ENCODE assay signal across 22 cellular contexts in the genomic region with DNA sequence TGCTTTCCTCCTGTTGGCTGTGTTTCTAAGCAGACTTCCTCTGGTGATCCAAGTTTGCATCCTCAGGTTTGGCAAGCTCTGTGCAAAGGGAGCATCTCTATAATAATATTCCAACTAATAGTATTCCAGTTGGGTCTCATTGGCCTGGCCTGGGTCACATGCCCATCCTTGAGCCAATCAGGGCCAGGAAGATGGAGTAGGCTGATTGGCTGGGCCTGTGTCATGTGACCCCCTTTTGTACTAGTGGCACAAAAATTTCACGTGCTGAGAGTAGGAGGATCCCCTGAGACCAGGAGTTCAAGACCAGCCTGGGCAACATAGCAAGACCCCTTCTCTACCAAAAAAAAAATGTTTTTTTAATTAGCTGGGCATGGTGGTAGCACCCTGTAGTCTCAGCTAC. TPM values are rescaled to one million over a fixed set of nuclear protein-coding genes. Genes with fewer than 3 reads are reported as not detected.
A peak's percentile ranks its signal among the peaks of the same experiment; 100 is the strongest.
DNase-seq lines count a peak whose midpoint lies in the region; ATAC-seq, FAIRE-seq and TF ChIP-seq lines count a peak whose summit lies in the region.
"Had no signal": no experiment of that assay in that cellular context is flagged by ENCODE, and none has a peak within 500 bp of the region (broad histone marks: within the 10 kb centered on the region; RNA-seq: fewer than 3 reads in every experiment).

No MANE protein-coding gene starts in this region.

- TF ChIP-seq EP300 in K562 (IDR thresholded peaks at IDR 0.05; ENCODE audit: low read length) = no peak

- H3K4me1 Mint-ChIP-seq in activated naive CD4-positive, alpha-beta T cell treated with anti-CD3 and anti-CD28 coated beads for 36 hours (ENCODE audit: low read depth) = no peaks in the 10 kb centered on the region
- H3K4me1 Mint-ChIP-seq: CD4-positive, CD25-positive, alpha-beta regulatory T cell; CD8-positive, alpha-beta memory T cell had no signal

- dilution Hi-C loops in IMR-90 (cut with HindIII; ENCODE audit: low sequenced_read_pairs, unreplicated experiment) = no loop called here

- peaks cover 15% of the 10 kb centered on the region for H3K27me3 Mint-ChIP-seq in activated naive CD4-positive, alpha-beta T cell treated with anti-CD3 and anti-CD28 coated beads for 36 hours (ENCODE audit: low read depth)

- no peak overlapping the region for H4K8ac ChIP-seq in IMR-90 (ENCODE audit: low read depth in 2 of 2, low read length in 2 of 2)

- H2AFZ ChIP-seq in IMR-90 (replicated peaks; ENCODE audit: low read length, poor library complexity) = no peak overlapping the region
- H2AFZ ChIP-seq in K562 (ENCODE audit: low read depth, low read length) = no peak overlapping the region
- H2AFZ ChIP-seq: GM23338 had no signal

- H2BK20ac ChIP-seq in IMR-90 (ENCODE audit: low read depth, low read length) = no peak overlapping the region

- H3K56ac ChIP-seq in IMR-90 (ENCODE audit: extremely low read depth, insufficient read depth, low read length) = no peak overlapping the region

- no peak overlapping the region for H3K4me3 Mint-ChIP-seq in activated naive CD4-positive, alpha-beta T cell treated with anti-CD3 and anti-CD28 coated beads for 36 hours
- H3K4me3 Mint-ChIP-seq: B cell; CD4-positive, CD25-positive, alpha-beta regulatory T cell; CD8-positive, alpha-beta memory T cell; GM23338 had no signal

- H3K79me2 ChIP-seq in K562 (ENCODE audit: control insufficient read depth, insufficient read depth, low read length) = no peaks in the 10 kb centered on the region

- no peaks in the 10 kb centered on the region for H3K79me1 ChIP-seq in IMR-90 (ENCODE audit: low read depth in 1 of 2, low read length in 2 of 2)

- no peaks in the 10 kb centered on the region for H3K9me1 ChIP-seq in IMR-90 (ENCODE audit: insufficient read depth, low read length)
- no peaks in the 10 kb centered on the region for H3K9me1 ChIP-seq in K562 (ENCODE audit: control insufficient read depth, insufficient read depth, low read length)

- H2BK120ac ChIP-seq in IMR-90 (ENCODE audit: low read depth, low read length) = no peak overlapping the region

- CTCF ChIA-PET in IMR-90 (lab: Yijun Ruan, JAX) = no interaction called here
- CTCF ChIA-PET in K562 (lab: Yijun Ruan, JAX; ENCODE audit: low intra/inter-chr PET ratio) = no interaction called here
- CTCF ChIA-PET in activated naive CD4-positive, alpha-beta T cell treated with anti-CD3 and anti-CD28 coated beads for 36 hours (lab: Charles Lee) = no interaction called here

- DNase-seq in right atrium auricular region (ENCODE audit: low spot score) = peak; percentile 4
- DNase-seq in Right ventricle myocardium superior = no peak
- no peak for DNase-seq in IMR-90
- peak; percentile 13 to 55 (median 48) for DNase-seq in K562 (ENCODE audit: extremely low read depth in 1 of 4, low spot score in 3 of 4)
- DNase-seq in posterior vena cava (ENCODE audit: low spot score) = no peak
- DNase-seq in CD1c-positive myeloid dendritic cell (ENCODE audit: extremely low spot score) = no peak
- DNase-seq in activated naive CD4-positive, alpha-beta T cell treated with anti-CD3 and anti-CD28 coated beads for 36 hours = no peak
- DNase-seq: 8988T; CD4-positive, CD25-positive, alpha-beta regulatory T cell; CD8-positive, alpha-beta memory T cell; COR-L47; DMS 273 treated with DMSO at 0.1 percent for 48 hours; DMS53; DND-41; EL; H7; KG1 had no signal

- no peak for TF ChIP-seq RAD21 in IMR-90 (IDR thresholded peaks at IDR 0.05; ENCODE audit: low read length)
- TF ChIP-seq RAD21 in K562 (CRISPR knock-in tag; conservative IDR thresholded peaks at IDR 0.05 in 1 of 2, IDR thresholded peaks at IDR 0.05 in 1 of 2) = no peak

- no peaks in the 10 kb centered on the region for H3K36me3 ChIP-seq in right atrium auricular region
- H3K36me3 ChIP-seq in IMR-90 (ENCODE audit: control insufficient read depth, insufficient read depth, low read length) = no peaks in the 10 kb centered on the region
- no peaks in the 10 kb centered on the region for H3K36me3 ChIP-seq in K562 (ENCODE audit: control insufficient read depth, insufficient read depth, low read length)
- H3K36me3 ChIP-seq: BLaER1 treated with 17β-estradiol and CSF1 and Interleukin-3, amounts not matched to agents 10 nM and 100 nM had no signal

- H3K23ac ChIP-seq in IMR-90 (ENCODE audit: low read depth, low read length) = no peak overlapping the region

- H3K4me2 ChIP-seq in IMR-90 (ENCODE audit: low read depth, low read length) (no peak overlapping the region), K562 (ENCODE audit: insufficient read depth, low read length) (no peak overlapping the region; the same call in 1 of the 2 replicates)
- H3K4me2 ChIP-seq: BLaER1 treated with 17β-estradiol and CSF1 and Interleukin-3, amounts not matched to agents 10 nM and 100 nM; GM23338 had no signal

- H3K4me1 ChIP-seq in right atrium auricular region (no peaks in the 10 kb centered on the region), IMR-90 (ENCODE audit: control insufficient read depth, insufficient read depth, low read length) (no peaks in the 10 kb centered on the region), K562 (replicated peaks in 1 of 2; ENCODE audit: control insufficient read depth in 2 of 2, insufficient read depth in 2 of 2, low read length in 2 of 2) (no peaks in the 10 kb centered on the region)

- no peak overlapping the region for H3K4me3 ChIP-seq in right atrium auricular region
- no peak overlapping the region for H3K4me3 ChIP-seq in IMR-90 (ENCODE audit: insufficient read depth, low read depth, low read length)
- H3K4me3 ChIP-seq in K562 = no peak overlapping the region
- H3K4me3 ChIP-seq: BLaER1 treated with 17β-estradiol and CSF1 and Interleukin-3, amounts not matched to agents 10 nM and 100 nM; GM23338 had no signal

- TF ChIP-seq POLR2A in IMR-90 (IDR thresholded peaks at IDR 0.05; ENCODE audit: low read depth, low read length) (no peak), K562 (conservative IDR thresholded peaks at IDR 0.05) (no peak)

- no peak overlapping the region for H2AK5ac ChIP-seq in IMR-90 (ENCODE audit: low read depth, low read length)

- H3K18ac ChIP-seq in IMR-90 (ENCODE audit: low read depth, low read length) = no peak overlapping the region

- H3K27me3 ChIP-seq in right atrium auricular region (no peaks in the 10 kb centered on the region), IMR-90 (ENCODE audit: control insufficient read depth, insufficient read depth, low read length) (peaks cover 10% of the 10 kb centered on the region), K562 (ENCODE audit: control insufficient read depth in 2 of 2, insufficient read depth in 2 of 2, low read length in 2 of 2) (peaks cover 25 to 30% of the 10 kb centered on the region in 2 experiments)
- H3K27me3 ChIP-seq: BLaER1 treated with 17β-estradiol and CSF1 and Interleukin-3, amounts not matched to agents 10 nM and 100 nM had no signal

- H3K27ac ChIP-seq in right atrium auricular region (no peak overlapping the region), IMR-90 (ENCODE audit: insufficient read depth, low read length) (no peak overlapping the region), K562 (ENCODE audit: extremely low read depth, low read depth, low read length) (no peak overlapping the region)
- H3K27ac ChIP-seq: BLaER1 treated with 17β-estradiol and CSF1 and Interleukin-3, amounts not matched to agents 10 nM and 100 nM had no signal

- H3K9ac ChIP-seq in IMR-90 (ENCODE audit: low read depth, low read length) = no peak overlapping the region
- no peak overlapping the region for H3K9ac ChIP-seq in K562 (ENCODE audit: insufficient read depth in 1 of 2, low read depth in 2 of 2, low read length in 2 of 2)
- H3K9ac ChIP-seq: BLaER1 treated with 17β-estradiol and CSF1 and Interleukin-3, amounts not matched to agents 10 nM and 100 nM had no signal

- H4K5ac ChIP-seq in IMR-90 (ENCODE audit: low read depth, low read length) = no peak overlapping the region

- BruUV-seq in IMR-90 (replicated peaks; lab: Mats Ljungman, UMichigan) (no TSS peak), K562 (replicated peaks; lab: Mats Ljungman, UMichigan) (no TSS peak)

- H4K20me1 ChIP-seq in IMR-90 (ENCODE audit: insufficient read depth, low read length) (no peaks in the 10 kb centered on the region), K562 (replicated peaks; ENCODE audit: control insufficient read depth, insufficient read depth, low read length) (no peaks in the 10 kb centered on the region)
- H4K20me1 ChIP-seq: BLaER1 treated with 17β-estradiol and CSF1 and Interleukin-3, amounts not matched to agents 10 nM and 100 nM had no signal

- no peak for TF ChIP-seq CTCF in right atrium auricular region (IDR thresholded peaks at IDR 0.05)
- no peak for TF ChIP-seq CTCF in IMR-90 (conservative IDR thresholded peaks at IDR 0.05; ENCODE audit: low read depth, low read length)
- TF ChIP-seq CTCF in K562 (IDR thresholded peaks at IDR 0.05 in 2 of 3, conservative IDR thresholded peaks at IDR 0.05 in 1 of 3; ENCODE audit: insufficient read depth in 2 of 3, low read depth in 1 of 3, low read length in 3 of 3) = no peak

- no peak overlapping the region for H4K91ac ChIP-seq in IMR-90 (ENCODE audit: insufficient read depth, low read depth, low read length)

- H3K9me3 ChIP-seq in right atrium auricular region = no peaks in the 10 kb centered on the region
- H3K9me3 ChIP-seq in IMR-90 (ENCODE audit: control insufficient read depth, insufficient read depth, low read length) = no peaks in the 10 kb centered on the region
- no peaks in the 10 kb centered on the region for H3K9me3 ChIP-seq in K562 (replicated peaks; ENCODE audit: control insufficient read depth, insufficient read depth, low read depth, low read length)

- no peak overlapping the region for H2AK9ac ChIP-seq in IMR-90 (replicated peaks; ENCODE audit: low read depth, low read length, poor library complexity)

- no peaks in the 10 kb centered on the region for H3K36me3 Mint-ChIP-seq in activated naive CD4-positive, alpha-beta T cell treated with anti-CD3 and anti-CD28 coated beads for 36 hours (ENCODE audit: low read depth)
- H3K36me3 Mint-ChIP-seq: CD4-positive, CD25-positive, alpha-beta regulatory T cell; CD8-positive, alpha-beta memory T cell had no signal

- H2BK15ac ChIP-seq in IMR-90 (ENCODE audit: low read depth, low read length) = no peak overlapping the region

- FAIRE-seq in K562 (lab: Jason Lieb, UNC) = no peak
- FAIRE-seq: G401.6, GM12891 had no signal

- ATAC-seq in Right ventricle myocardium superior (ENCODE audit: poor library complexity) (no peak), IMR-90 (ENCODE audit: low read depth) (no peak), K562 (peak; percentile 73)
- ATAC-seq: GM23338 had no signal

- POLR2A ChIA-PET in IMR-90 (lab: Charles Lee; ENCODE audit: unreplicated experiment) (no interaction called here), K562 (lab: Yijun Ruan, JAX) (interaction anchor here (0.9 kb wide), 1 partner anchor 12 kb away, joined by 3 read pairs; no protein-coding TSS in a partner anchor)

- in situ Hi-C loops in IMR-90 (cut with MboI; ENCODE audit: low sequenced_read_pairs) = loop anchor here (25.0 kb wide), 1 partner anchor 1601 kb away; no protein-coding TSS in a partner anchor
- in situ Hi-C loops in K562 (cut with MboI) = no loop called here

- no peak overlapping the region for H3K14ac ChIP-seq in IMR-90 (replicated peaks; ENCODE audit: low read depth, low read length)

- H3K9me3 Mint-ChIP-seq in activated naive CD4-positive, alpha-beta T cell treated with anti-CD3 and anti-CD28 coated beads for 36 hours = peaks cover 7% of the 10 kb centered on the region

- intact Hi-C loops in Right ventricle myocardium superior (cut with DNase I) (no loop called here), IMR-90 (cut with micrococcal nuclease) (no loop called here), K562 (cut with micrococcal nuclease) (no loop called here), posterior vena cava (cut with DNase I) (no loop called here)
- intact Hi-C loops in activated naive CD4-positive, alpha-beta T cell treated with anti-CD3 and anti-CD28 coated beads for 36 hours (cut with micrococcal nuclease) = no loop called here

- WGBS in IMR-90 (ENCODE audit: extremely low coverage in 2 of 2, insufficient read length in 1 of 2), 2 experiments = no CpG with 5 or more reads among the region's 1 CpG
- 6% methylated on average over 1 of the region's 1 CpG for WGBS in K562 (ENCODE audit: insufficient coverage, low coverage, missing lambda C conversion rate)

- H3K27ac Mint-ChIP-seq in activated naive CD4-positive, alpha-beta T cell treated with anti-CD3 and anti-CD28 coated beads for 36 hours = no peak overlapping the region
- H3K27ac Mint-ChIP-seq: B cell; CD4-positive, CD25-positive, alpha-beta regulatory T cell; CD8-positive, alpha-beta memory T cell; GM23338 had no signal

- H3K4ac ChIP-seq in IMR-90 (ENCODE audit: low read depth, low read length) = no peak overlapping the region

- H2BK5ac ChIP-seq in IMR-90 (ENCODE audit: low read depth, low read length, poor library complexity, severe bottlenecking) = no peak overlapping the region

RNA-seq across cellular contexts. Expression of gene MLYCD, which starts 35.2 kb away (rescaled TPM):
- 10 to 100 TPM; 22.0 to 37.0 TPM for total RNA-seq in right atrium auricular region
- 49.3 TPM for total RNA-seq in Right ventricle myocardium superior
- 1.9 and 2.7 TPM in 2 replicates for total RNA-seq in IMR-90 (2012; rRNA removed)
- 1.9 TPM in 2 replicates for polyA plus RNA-seq in IMR-90 (2012; rRNA removed)
- 1.3 and 1.5 TPM in 2 replicates for polyA plus RNA-seq in IMR-90 (2012; cell fraction: cytosol; rRNA removed)
- 4.7 and 4.8 TPM in 2 replicates for polyA plus RNA-seq in IMR-90 (2012; cell fraction: nucleus; rRNA removed; ENCODE audit: low replicate concordance)
- total RNA-seq in K562 (2011; cell fraction: chromatin; rRNA removed; ENCODE audit: low replicate concordance) = 7.7 TPM in 2 replicates
- total RNA-seq in K562 (2011; cell fraction: nucleolus; rRNA removed) = 4.7 and 5.0 TPM in 2 replicates
- total RNA-seq in K562 (2011; cell fraction: nucleoplasm; rRNA removed) = 5.7 and 6.9 TPM in 2 replicates
- 1.00 and 1.7 TPM in 2 replicates for total RNA-seq in K562 (2014; rRNA removed)
- 0.89 and 1.0 TPM in 2 replicates for total RNA-seq in K562 (2014; rRNA removed; fragmentation: Illumina TruSeq; extraction: Trizol)
- 1.0 and 1.2 TPM in 2 replicates for total RNA-seq in K562 (2015; rRNA removed; fragmentation: Illumina TruSeq; extraction: Trizol)
- total RNA-seq in K562 (2021) = 1.8 and 2.0 TPM in 2 replicates
- 1.1 and 1.5 TPM in 2 replicates for polyA plus RNA-seq in K562 (2011; rRNA removed)
- polyA plus RNA-seq in K562 (2011; cell fraction: cytosol; rRNA removed) = 0.88 and 1.4 TPM in 2 replicates
- 3.4 and 3.8 TPM in 2 replicates for polyA plus RNA-seq in K562 (2011; cell fraction: nucleus; rRNA removed)
- 1.1 and 1.6 TPM in 2 replicates for polyA plus RNA-seq in K562 (2012)
- 0.77 and 0.91 TPM in 2 replicates for polyA plus RNA-seq in K562 (2014; fragmentation: Illumina TruSeq; extraction: Trizol)
- under 1 TPM; 0.15 to 0.27 TPM for polyA plus RNA-seq in K562 (2014; fragmentation: Nextera tagmentation; extraction: Ambion mirVana)
- polyA plus RNA-seq in K562 (2014; rRNA removed) = 1.2 and 1.5 TPM in 2 replicates
- 2.9 and 5.3 TPM in 2 replicates for polyA minus RNA-seq in K562 (2011; rRNA and poly(A)+ RNA removed)
- polyA minus RNA-seq in K562 (2011; cell fraction: cytosol; rRNA and poly(A)+ RNA removed) = 0.48 and 1.5 TPM in 2 replicates
- polyA minus RNA-seq in K562 (2011; cell fraction: nucleus; rRNA and poly(A)+ RNA removed) = 2.7 and 4.3 TPM in 2 replicates
- 1 to 10 TPM; 5.5 TPM for total RNA-seq in posterior vena cava
- total RNA-seq in activated naive CD4-positive, alpha-beta T cell treated with anti-CD3 and anti-CD28 coated beads for 36 hours = 1 to 10 TPM; 2.0 to 2.3 TPM

RNA-seq across cellular contexts. Expression of gene HSBP1, which starts 55.9 kb away (rescaled TPM):
- total RNA-seq in right atrium auricular region (10 to 100 TPM; 10.7 to 30.5 TPM), Right ventricle myocardium superior (175 TPM), IMR-90 (2012; rRNA removed) (8.8 and 20.6 TPM in 2 replicates), K562 (2014; rRNA removed) (180 and 218 TPM in 2 replicates), K562 (2014; rRNA removed; fragmentation: Illumina TruSeq; extraction: Trizol) (157 and 161 TPM in 2 replicates), K562 (2015; rRNA removed; fragmentation: Illumina TruSeq; extraction: Trizol) (152 and 172 TPM in 2 replicates), K562 (2021) (156 and 175 TPM in 2 replicates), posterior vena cava (10 to 100 TPM; 68.8 to 81.1 TPM)
- polyA plus RNA-seq in IMR-90 (2012; rRNA removed) (65.2 and 125 TPM in 2 replicates), K562 (2011; rRNA removed) (191 and 257 TPM in 2 replicates), K562 (2014; fragmentation: Illumina TruSeq; extraction: Trizol) (84.9 and 112 TPM in 2 replicates), K562 (2014; fragmentation: Nextera tagmentation; extraction: Ambion mirVana) (100 to 1,000 TPM; 619 to 677 TPM), K562 (2014; rRNA removed) (204 and 301 TPM in 2 replicates)
- 4.9 and 5.5 TPM in 2 replicates for polyA plus RNA-seq in IMR-90 (2012; cell fraction: cytosol; rRNA removed)
- polyA plus RNA-seq in IMR-90 (2012; cell fraction: nucleus; rRNA removed; ENCODE audit: low replicate concordance) = 5.2 and 22.2 TPM in 2 replicates
- total RNA-seq in K562 (2011; cell fraction: chromatin; rRNA removed; ENCODE audit: low replicate concordance) = 20.4 and 22.1 TPM in 2 replicates
- 17.9 and 20.3 TPM in 2 replicates for total RNA-seq in K562 (2011; cell fraction: nucleolus; rRNA removed)
- 19.2 and 31.9 TPM in 2 replicates for total RNA-seq in K562 (2011; cell fraction: nucleoplasm; rRNA removed)
- polyA plus RNA-seq in K562 (2011; cell fraction: cytosol; rRNA removed) = 49.3 and 72.5 TPM in 2 replicates
- 61.5 and 101 TPM in 2 replicates for polyA plus RNA-seq in K562 (2011; cell fraction: nucleus; rRNA removed)
- 147 and 385 TPM in 2 replicates for polyA plus RNA-seq in K562 (2012)
- polyA minus RNA-seq in K562 (2011; rRNA and poly(A)+ RNA removed) = 137 and 158 TPM in 2 replicates
- 30.6 and 37.9 TPM in 2 replicates for polyA minus RNA-seq in K562 (2011; cell fraction: cytosol; rRNA and poly(A)+ RNA removed)
- 15.1 and 25.3 TPM in 2 replicates for polyA minus RNA-seq in K562 (2011; cell fraction: nucleus; rRNA and poly(A)+ RNA removed)
- total RNA-seq in activated naive CD4-positive, alpha-beta T cell treated with anti-CD3 and anti-CD28 coated beads for 36 hours = 10 to 100 TPM; 72.1 to 72.8 TPM

Comparison
In these comparisons a context has a peak if more than half of its experiments do, and no peak if none do; other contexts are left out.
1. DNase-seq: peak in right atrium auricular region (single experiment) and K562 (4 of 4); none in Right ventricle myocardium superior (single experiment), IMR-90 (single experiment), posterior vena cava (single experiment), CD1c-positive myeloid dendritic cell (single experiment) and activated naive CD4-positive, alpha-beta T cell treated with anti-CD3 and anti-CD28 coated beads for 36 hours (single experiment).